8 cellular contexts compared by ENCODE assay signal in the genomic region with DNA sequence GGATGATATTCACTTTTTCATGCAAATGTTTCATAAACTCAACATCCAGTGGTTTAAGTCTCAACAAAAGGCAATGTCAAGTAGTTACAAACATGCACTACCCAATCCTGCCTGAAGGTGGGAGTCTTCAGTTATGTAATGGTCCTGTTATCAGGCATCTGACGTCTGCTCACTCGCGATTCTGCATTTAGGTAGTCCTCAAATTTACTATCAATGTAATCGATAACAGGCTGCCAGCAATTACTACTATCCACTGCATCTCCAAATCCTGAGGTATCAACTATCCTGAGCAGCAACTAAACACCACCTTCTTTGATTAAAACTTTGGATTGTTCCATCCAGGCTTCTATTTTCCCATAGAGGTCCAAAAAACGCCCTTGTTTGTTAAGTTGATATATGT. TPM values are rescaled to one million over a fixed set of nuclear protein-coding genes. Genes with fewer than 3 reads are reported as not detected.
DNase-seq lines count a peak whose midpoint lies in the region; ATAC-seq and TF ChIP-seq lines count a peak whose summit lies in the region.

No MANE protein-coding gene starts in this region.

- peak; percentile 41 to 74 (median 66) for TF ChIP-seq CTCF in heart right ventricle (IDR thresholded peaks at IDR 0.05)

- H4K8ac ChIP-seq in neuronal stem cell (ENCODE audit: low read depth, low read length), result no peak overlapping the region

- H3K27me3 ChIP-seq in heart right ventricle (peaks cover 0 to 22% (median 4%) of the 10 kb centered on the region in 7 donors), right cardiac atrium (ENCODE audit: control insufficient read depth, insufficient read depth) (no peaks in the 10 kb centered on the region), neuronal stem cell (ENCODE audit: control insufficient read depth in 3 of 3, insufficient read depth in 3 of 3, low read depth in 1 of 3, low read length in 3 of 3) (no peaks in the 10 kb centered on the region)

- H3K4me2 ChIP-seq in neuronal stem cell (ENCODE audit: insufficient read depth, low read length, poor library complexity, severe bottlenecking), result no peak overlapping the region

- H3K9ac ChIP-seq in neuronal stem cell (ENCODE audit: low read depth, low read length, poor library complexity), result no peak overlapping the region

- intact Hi-C loops in heart right ventricle (cut with DNase I) (no loop called here), right cardiac atrium (cut with DNase I) (no loop called here)

- no peak overlapping the region for H3K23ac ChIP-seq in neuronal stem cell (ENCODE audit: low read depth, low read length, poor library complexity)

- H3K4me1 ChIP-seq in heart right ventricle, result peaks cover 0 to 5% (median 0%) of the 10 kb centered on the region in 9 donors
- no peaks in the 10 kb centered on the region for H3K4me1 ChIP-seq in right cardiac atrium (ENCODE audit: control insufficient read depth, insufficient read depth, low read length)
- no peaks in the 10 kb centered on the region for H3K4me1 ChIP-seq in neuronal stem cell (ENCODE audit: control insufficient read depth in 2 of 2, insufficient read depth in 1 of 2, low read depth in 1 of 2, low read length in 2 of 2)

- no peak overlapping the region for H3K4ac ChIP-seq in neuronal stem cell (ENCODE audit: low read length)

- H3K14ac ChIP-seq in neuronal stem cell (ENCODE audit: low read length), result no peak overlapping the region

- H3K27ac ChIP-seq in heart right ventricle, result no peak overlapping the region
- no peak overlapping the region for H3K27ac ChIP-seq in right cardiac atrium (ENCODE audit: low read length)
- H3K27ac ChIP-seq in neuronal stem cell (replicated peaks; ENCODE audit: low read length), result no peak overlapping the region

- no peak overlapping the region for H2BK120ac ChIP-seq in neuronal stem cell (ENCODE audit: low read depth, low read length)

- H3K9me3 ChIP-seq in heart right ventricle (no peaks in the 10 kb centered on the region), right cardiac atrium (ENCODE audit: control insufficient read depth, low read length) (no peaks in the 10 kb centered on the region), neuronal stem cell (replicated peaks in 1 of 2; ENCODE audit: control insufficient read depth in 2 of 2, insufficient read depth in 1 of 2, low read depth in 1 of 2, low read length in 2 of 2) (no peaks in the 10 kb centered on the region)

- H2AK5ac ChIP-seq in neuronal stem cell (ENCODE audit: low read depth, low read length), result no peak overlapping the region

- no peak overlapping the region for H2BK12ac ChIP-seq in neuronal stem cell (ENCODE audit: low read length)

- H3K36me3 ChIP-seq in heart right ventricle, result no peaks in the 10 kb centered on the region
- no peaks in the 10 kb centered on the region for H3K36me3 ChIP-seq in neuronal stem cell (replicated peaks in 1 of 2; ENCODE audit: control insufficient read depth in 2 of 2, insufficient read depth in 2 of 2, low read length in 2 of 2)

- H3K4me3 ChIP-seq in heart right ventricle, result no peak overlapping the region
- H3K4me3 ChIP-seq in right cardiac atrium (ENCODE audit: low read length), result no peak overlapping the region
- no peak overlapping the region for H3K4me3 ChIP-seq in neuronal stem cell (ENCODE audit: low read length in 2 of 2)

- H2AFZ ChIP-seq in neuronal stem cell (ENCODE audit: low read length), result no peak overlapping the region

- ATAC-seq in heart right ventricle, result peak in 1 of 8 donors; percentile 46
- no peak for ATAC-seq in right cardiac atrium

- DNase-seq in heart right ventricle (peak in 1 of 2 donors; percentile 38), right cardiac atrium (no peak), NCI-H2029 (lab: John Stamatoyannopoulos, UW) (peak; percentile 6), erythroblast (lab: John Stamatoyannopoulos, UW) (peak; percentile 49 to 66), neuronal stem cell (ENCODE audit: low spot score) (peak; percentile 61), ureter (ENCODE audit: low spot score) (peak; percentile 62), NK-92 (lab: John Stamatoyannopoulos, UW; ENCODE audit: unreplicated experiment) (no peak)
- DNase-seq in activated CD4-positive, alpha-beta T cell treated with anti-CD3 and anti-CD28 coated beads for 48 hours, result peak; percentile 61

- WGBS in heart right ventricle, 2 donors, result 9 to 10% methylated on average over 5 of the region's 5 CpGs
- 9% methylated on average over 5 of the region's 5 CpGs for WGBS in right cardiac atrium
- WGBS in neuronal stem cell (ENCODE audit: extremely low coverage in 2 of 2, insufficient read length in 2 of 2, insufficient replicate concordance in 1 of 2), 2 donors, result no CpG with 5 or more reads among the region's 5 CpGs

- H3K18ac ChIP-seq in neuronal stem cell (ENCODE audit: low read length), result no peak overlapping the region

- no peak overlapping the region for H2BK15ac ChIP-seq in neuronal stem cell (ENCODE audit: low read length)

- H4K91ac ChIP-seq in neuronal stem cell (ENCODE audit: low read depth, low read length, poor library complexity), result no peak overlapping the region

- no peaks in the 10 kb centered on the region for H3K79me1 ChIP-seq in neuronal stem cell (ENCODE audit: low read depth, low read length)

- TF ChIP-seq POLR2A in erythroblast (IDR thresholded peaks at IDR 0.05; ENCODE audit: low read length), result no peak

- no peak overlapping the region for H2BK5ac ChIP-seq in neuronal stem cell (ENCODE audit: low read length)

RNA-seq across cellular contexts. Expression of a gene that starts 51.2 kb away (rescaled TPM):
- total RNA-seq in heart right ventricle (1 to 10 TPM in 1 of 10 donors, under 1 TPM in 8, not detected in 1; 0.11 to 1.0 (median 0.28) TPM), right cardiac atrium (under 1 TPM; 0.20 to 0.71 (median 0.58) TPM), ureter (0.31 TPM)
- polyA plus RNA-seq in heart right ventricle (under 1 TPM; 0.07 to 0.17 TPM), right cardiac atrium (0.20 TPM)
- 0.03 TPM for polyA plus RNA-seq in neuronal stem cell (2013, experiment 1 of 2)
- polyA plus RNA-seq in neuronal stem cell (2013, experiment 2 of 2), result 0.01 TPM

Comparison
In these comparisons a context has a peak if more than half of its experiments do, and no peak if none do; other contexts are left out.
1. DNase-seq: peak in NCI-H2029 (single experiment), activated CD4-positive, alpha-beta T cell treated with anti-CD3 and anti-CD28 coated beads for 48 hours (single experiment), erythroblast (2 of 2), neuronal stem cell (single experiment) and ureter (single experiment); none in right cardiac atrium (0 of 3) and NK-92 (single experiment).